17 cellular contexts compared by ENCODE assay signal in genomic region chr9:121393318-121393717, GRCh38. TPM values are rescaled to one million over a fixed set of nuclear protein-coding genes. Genes with fewer than 3 reads are reported as not detected.
A peak's percentile ranks its signal among the peaks of the same experiment; 100 is the strongest.
DNase-seq lines count a peak whose midpoint lies in the region; ATAC-seq and TF ChIP-seq lines count a peak whose summit lies in the region.
"Had no signal": no experiment of that assay in that cellular context is flagged by ENCODE, and none has a peak within 500 bp of the region (broad histone marks: within the 10 kb centered on the region; RNA-seq: fewer than 3 reads in every experiment).

No MANE protein-coding gene starts in this region.

- POLR2A ChIA-PET in activated CD8-positive, alpha-beta T cell treated with anti-CD3 and anti-CD28 coated beads, Interleukin-2, amount 10 ng/mL, durations not matched to agents 7 days and 5 days (lab: Charles Lee) = interaction anchor here (1.5 kb wide), 1 partner anchor 22 kb away, joined by 3 read pairs; no protein-coding TSS in a partner anchor
- POLR2A ChIA-PET in activated CD8-positive, alpha-beta T cell treated with anti-CD3 and anti-CD28 coated beads for 36 hours (lab: Charles Lee) = interaction anchor here (0.6 kb wide), 1 partner anchor 116 kb away, joined by 3 read pairs; no protein-coding TSS in a partner anchor

- no peak overlapping the region for H3K4me3 Mint-ChIP-seq in activated CD8-positive, alpha-beta T cell treated with anti-CD3 and anti-CD28 coated beads, Interleukin-2, amount 10 ng/mL, durations not matched to agents 7 days and 5 days
- no peak overlapping the region for H3K4me3 Mint-ChIP-seq in activated CD8-positive, alpha-beta T cell treated with anti-CD3 and anti-CD28 coated beads for 36 hours
- H3K4me3 Mint-ChIP-seq in dendritic cell treated with granulocyte-macrophage colony-stimulating factor and Interleukin-4, amounts not matched to agents 40 ng/mL and 50 ng/mL, for 4 days = no peak overlapping the region
- H3K4me3 Mint-ChIP-seq in type B pancreatic cell (peak overlapping the region; percentile 52), GM23338 (no peak overlapping the region)

- H3K27ac Mint-ChIP-seq in activated CD8-positive, alpha-beta T cell treated with anti-CD3 and anti-CD28 coated beads, Interleukin-2, amount 10 ng/mL, durations not matched to agents 7 days and 5 days = peak overlapping the region; percentile 54
- H3K27ac Mint-ChIP-seq in activated CD8-positive, alpha-beta T cell treated with anti-CD3 and anti-CD28 coated beads for 36 hours = no peak overlapping the region
- peak overlapping the region; percentile 57 for H3K27ac Mint-ChIP-seq in dendritic cell treated with granulocyte-macrophage colony-stimulating factor and Interleukin-4, amounts not matched to agents 40 ng/mL and 50 ng/mL, for 4 days
- H3K27ac Mint-ChIP-seq in type B pancreatic cell (peak overlapping the region; percentile 92), GM23338 (no peak overlapping the region)

- ATAC-seq in activated CD8-positive, alpha-beta T cell treated with anti-CD3 and anti-CD28 coated beads, Interleukin-2, amount 10 ng/mL, durations not matched to agents 7 days and 5 days = no peak
- no peak for ATAC-seq in activated CD8-positive, alpha-beta T cell treated with anti-CD3 and anti-CD28 coated beads for 36 hours
- ATAC-seq in GM23338 = no peak
- ATAC-seq in HG03342 (IDR thresholded peaks at IDR 0.05; ENCODE audit: unreplicated experiment) = no peak
- ATAC-seq: GM12878 had no signal

- intact Hi-C loops in activated CD8-positive, alpha-beta T cell treated with anti-CD3 and anti-CD28 coated beads for 36 hours (cut with micrococcal nuclease) = no loop called here
- intact Hi-C loops in dendritic cell treated with granulocyte-macrophage colony-stimulating factor and Interleukin-4, amounts not matched to agents 40 ng/mL and 50 ng/mL, for 4 days (cut with micrococcal nuclease) = no loop called here

- H2AFZ ChIP-seq in GM23338 = no peak overlapping the region

- H3F3A ChIP-seq in GM23338 (replicated peaks; ENCODE audit: low read depth) = no peaks in the 10 kb centered on the region

- H3K36me3 ChIP-seq in GM23338 (ENCODE audit: insufficient read depth) = no peaks in the 10 kb centered on the region

- CTCF ChIA-PET in activated CD8-positive, alpha-beta T cell treated with anti-CD3 and anti-CD28 coated beads, Interleukin-2, amount 10 ng/mL, durations not matched to agents 7 days and 5 days (lab: Charles Lee) = interaction anchor here (0.6 to 15.3 kb wide), 9 partner anchors 8 to 413 kb away, joined by 3 to 336 read pairs (median 4); partner anchors contain the start of gene RAB14
- CTCF ChIA-PET in activated CD8-positive, alpha-beta T cell treated with anti-CD3 and anti-CD28 coated beads for 36 hours (lab: Charles Lee) = interaction anchor here (0.9 to 22.2 kb wide), 6 partner anchors 10 to 115 kb away, joined by 3 to 378 read pairs (median 4); no protein-coding TSS in a partner anchor

- H3K4me1 Mint-ChIP-seq in activated CD8-positive, alpha-beta T cell treated with anti-CD3 and anti-CD28 coated beads, Interleukin-2, amount 10 ng/mL, durations not matched to agents 7 days and 5 days (ENCODE audit: low read depth) = peaks cover 35% of the 10 kb centered on the region
- H3K4me1 Mint-ChIP-seq in activated CD8-positive, alpha-beta T cell treated with anti-CD3 and anti-CD28 coated beads for 36 hours (ENCODE audit: low read depth) = peaks cover 9% of the 10 kb centered on the region
- H3K4me1 Mint-ChIP-seq in dendritic cell treated with granulocyte-macrophage colony-stimulating factor and Interleukin-4, amounts not matched to agents 40 ng/mL and 50 ng/mL, for 4 days (ENCODE audit: low read depth) = peaks cover 36% of the 10 kb centered on the region
- H3K4me1 Mint-ChIP-seq in type B pancreatic cell (ENCODE audit: unreplicated experiment) = no peaks in the 10 kb centered on the region
- H3K4me1 Mint-ChIP-seq in GM23338 = peaks cover 15% of the 10 kb centered on the region

- H3K27me3 Mint-ChIP-seq in activated CD8-positive, alpha-beta T cell treated with anti-CD3 and anti-CD28 coated beads, Interleukin-2, amount 10 ng/mL, durations not matched to agents 7 days and 5 days (ENCODE audit: low read depth) = peaks cover 6% of the 10 kb centered on the region
- H3K27me3 Mint-ChIP-seq in activated CD8-positive, alpha-beta T cell treated with anti-CD3 and anti-CD28 coated beads for 36 hours = no peaks in the 10 kb centered on the region
- no peaks in the 10 kb centered on the region for H3K27me3 Mint-ChIP-seq in dendritic cell treated with granulocyte-macrophage colony-stimulating factor and Interleukin-4, amounts not matched to agents 40 ng/mL and 50 ng/mL, for 4 days
- H3K27me3 Mint-ChIP-seq in type B pancreatic cell = no peaks in the 10 kb centered on the region
- H3K27me3 Mint-ChIP-seq in GM23338 (ENCODE audit: insufficient read depth, low read depth, poor library complexity) = peaks cover 6% of the 10 kb centered on the region

- no peak for TF ChIP-seq CTCF in activated CD8-positive, alpha-beta T cell treated with anti-CD3 and anti-CD28 coated beads for 36 hours (IDR thresholded peaks at IDR 0.05)
- TF ChIP-seq CTCF in type B pancreatic cell (conservative IDR thresholded peaks at IDR 0.05) (no peak), GM23338 (conservative IDR thresholded peaks at IDR 0.05; ENCODE audit: low read depth in 2 of 2) (no peak)

- H3K79me2 ChIP-seq in GM23338 (replicated peaks; ENCODE audit: insufficient read depth) = no peaks in the 10 kb centered on the region

- H3K27ac ChIP-seq in GM23338 (ENCODE audit: low read depth) = no peak overlapping the region
- H3K27ac ChIP-seq: testis had no signal

- H3K36me3 Mint-ChIP-seq in activated CD8-positive, alpha-beta T cell treated with anti-CD3 and anti-CD28 coated beads, Interleukin-2, amount 10 ng/mL, durations not matched to agents 7 days and 5 days (ENCODE audit: low read depth) = peaks cover 7% of the 10 kb centered on the region
- no peaks in the 10 kb centered on the region for H3K36me3 Mint-ChIP-seq in activated CD8-positive, alpha-beta T cell treated with anti-CD3 and anti-CD28 coated beads for 36 hours (ENCODE audit: low read depth)
- H3K36me3 Mint-ChIP-seq in dendritic cell treated with granulocyte-macrophage colony-stimulating factor and Interleukin-4, amounts not matched to agents 40 ng/mL and 50 ng/mL, for 4 days (ENCODE audit: low read depth) = no peaks in the 10 kb centered on the region
- H3K36me3 Mint-ChIP-seq in type B pancreatic cell (peaks cover 5% of the 10 kb centered on the region), GM23338 (ENCODE audit: low read depth) (peaks cover 3% of the 10 kb centered on the region; the same call in 1 of the 3 replicates)

- H3K9me2 ChIP-seq in GM23338 (ENCODE audit: insufficient read depth) = no peaks in the 10 kb centered on the region

- H3K4me3 ChIP-seq in GM23338 = no peak overlapping the region
- H3K4me3 ChIP-seq: GM12878, testis had no signal

- H3K27me3 ChIP-seq in GM23338 (ENCODE audit: insufficient read depth) = no peaks in the 10 kb centered on the region
- H3K27me3 ChIP-seq: testis had no signal

- H3K4me2 ChIP-seq in GM23338 = no peak overlapping the region

- H3K4me1 ChIP-seq in GM23338 (ENCODE audit: insufficient read depth) = no peaks in the 10 kb centered on the region
- H3K4me1 ChIP-seq: testis had no signal

- no peaks in the 10 kb centered on the region for H4K20me1 ChIP-seq in GM23338 (replicated peaks; ENCODE audit: insufficient read depth)

- no peak for DNase-seq in activated CD8-positive, alpha-beta T cell treated with anti-CD3 and anti-CD28 coated beads, Interleukin-2, amount 10 ng/mL, durations not matched to agents 7 days and 5 days
- no peak for DNase-seq in activated CD8-positive, alpha-beta T cell treated with anti-CD3 and anti-CD28 coated beads for 36 hours
- peak; percentile 51 for DNase-seq in NCI-H226
- DNase-seq in type B pancreatic cell (ENCODE audit: extremely low spot score, unreplicated experiment) = no peak
- no peak for DNase-seq in cerebellar nuclear complex (lab: John Stamatoyannopoulos, UW)
- DNase-seq in GM23338 (ENCODE audit: low spot score) = no peak
- DNase-seq: activated gamma-delta T cell treated with Interleukin-2 at 50 U/mL for 16 hours; DMS 273 treated with DMSO at 0.1 percent for 48 hours; glutamatergic neuron; kidney glomerular epithelial cell; NCI-H2171 treated with DMSO at 0.1 percent for 48 hours; posterior cingulate gyrus; stimulated activated CD4-positive, alpha-beta T cell treated with anti-CD3 and anti-CD28 coated beads, Interleukin-15, amount 100 ng/mL, for 24 hours; testis had no signal

- no peaks in the 10 kb centered on the region for H3K9me3 Mint-ChIP-seq in activated CD8-positive, alpha-beta T cell treated with anti-CD3 and anti-CD28 coated beads, Interleukin-2, amount 10 ng/mL, durations not matched to agents 7 days and 5 days (ENCODE audit: insufficient read depth)
- H3K9me3 Mint-ChIP-seq in activated CD8-positive, alpha-beta T cell treated with anti-CD3 and anti-CD28 coated beads for 36 hours = no peaks in the 10 kb centered on the region
- H3K9me3 Mint-ChIP-seq in dendritic cell treated with granulocyte-macrophage colony-stimulating factor and Interleukin-4, amounts not matched to agents 40 ng/mL and 50 ng/mL, for 4 days = no peaks in the 10 kb centered on the region
- H3K9me3 Mint-ChIP-seq in type B pancreatic cell = peaks cover 6% of the 10 kb centered on the region
- peaks cover 12% of the 10 kb centered on the region; the same call in 1 of the 3 replicates for H3K9me3 Mint-ChIP-seq in GM23338

TF ChIP-seq in GM23338, 12 proteins besides CTCF, POLR2A, EP300 and RAD21 (continues in another document):
- TF ChIP-seq EZH2 (IDR thresholded peaks at IDR 0.05; ENCODE audit: low read depth, unreplicated experiment) (no peak), ZNF331 (CRISPR knock-in tag; IDR thresholded peaks at IDR 0.05; ENCODE audit: low read depth) (no peak)

RNA-seq across cellular contexts. Expression of gene STOM, which starts 23.3 kb away (rescaled TPM):
- total RNA-seq in activated CD8-positive, alpha-beta T cell treated with anti-CD3 and anti-CD28 coated beads, Interleukin-2, amount 10 ng/mL, durations not matched to agents 7 days and 5 days = 10 to 100 TPM; 50.7 to 54.9 TPM
- 10 to 100 TPM; 31.7 to 32.5 TPM for total RNA-seq in activated CD8-positive, alpha-beta T cell treated with anti-CD3 and anti-CD28 coated beads for 36 hours
- total RNA-seq in type B pancreatic cell (ENCODE audit: low replicate concordance) = 30.7 and 35.3 TPM in 2 replicates
- 51.1 and 61.0 TPM in 2 replicates for total RNA-seq in GM23338 (2014; rRNA removed; shearing (Covaris generic))
- 29.4 and 30.4 TPM in 2 replicates for polyA plus RNA-seq in GM23338 (2016; fragmentation: Nextera tagmentation; extraction: Ambion mirVana)

Comparison
In these comparisons a context has a peak if more than half of its experiments do, and no peak if none do; other contexts are left out.
1. H3K27ac Mint-ChIP-seq: peak in activated CD8-positive, alpha-beta T cell treated with anti-CD3 and anti-CD28 coated beads, Interleukin-2, amount 10 ng/mL, durations not matched to agents 7 days and 5 days (single experiment), dendritic cell treated with granulocyte-macrophage colony-stimulating factor and Interleukin-4, amounts not matched to agents 40 ng/mL and 50 ng/mL, for 4 days (single experiment) and type B pancreatic cell (single experiment); none in activated CD8-positive, alpha-beta T cell treated with anti-CD3 and anti-CD28 coated beads for 36 hours (single experiment) and GM23338 (single experiment).